Comparison of ENCODE assay signal across 8 cellular contexts in genomic region chr6:41039060-41039998, GRCh38. TPM values are rescaled to one million over a fixed set of nuclear protein-coding genes. Genes with fewer than 3 reads are reported as not detected.
DNase-seq lines count a peak whose midpoint lies in the region; ATAC-seq and TF ChIP-seq lines count a peak whose summit lies in the region.

TSS of gene UNC5CL (minus strand) at chr6:41039221. CDS start at chr6:41035074, 4,147 bp downstream.

- H3K4me2 ChIP-seq in neural cell (ENCODE audit: low read length): no peak within 1 kb of the TSS

- TF ChIP-seq CTCF in natural killer cell (IDR thresholded peaks at IDR 0.05): peak; percentile 71
- TF ChIP-seq CTCF in neural cell (IDR thresholded peaks at IDR 0.05; ENCODE audit: poor library complexity, severe bottlenecking): peak; percentile 44

- no peaks in the 10 kb centered on the region for H3K27me3 Mint-ChIP-seq in natural killer cell (ENCODE audit: low read depth in 2 of 2)
- H3K27me3 Mint-ChIP-seq in natural killer cell treated with Interleukin-12 subunit alpha and Interleukin-12 subunit beta and Interleukin-15 and Interleukin-18, amount 100 ng/mL, for 72 hours: no peaks in the 10 kb centered on the region

- no peaks in the 10 kb centered on the region for H3K9me2 ChIP-seq in neural cell (ENCODE audit: insufficient read depth, low read length)

- H3K4me3 Mint-ChIP-seq in natural killer cell: no peak within 1 kb of the TSS
- no peak within 1 kb of the TSS for H3K4me3 Mint-ChIP-seq in natural killer cell treated with Interleukin-12 subunit alpha and Interleukin-12 subunit beta and Interleukin-15 and Interleukin-18, amount 100 ng/mL, for 72 hours

- H3K27ac Mint-ChIP-seq in natural killer cell: no peak within 1 kb of the TSS
- H3K27ac Mint-ChIP-seq in natural killer cell treated with Interleukin-12 subunit alpha and Interleukin-12 subunit beta and Interleukin-15 and Interleukin-18, amount 100 ng/mL, for 72 hours: no peak within 1 kb of the TSS

- H3K36me3 Mint-ChIP-seq in natural killer cell: no peaks in the 10 kb centered on the region
- no peaks in the 10 kb centered on the region for H3K36me3 Mint-ChIP-seq in natural killer cell treated with Interleukin-12 subunit alpha and Interleukin-12 subunit beta and Interleukin-15 and Interleukin-18, amount 100 ng/mL, for 72 hours

- intact Hi-C loops in natural killer cell (cut with micrococcal nuclease): loop anchor here (5.0 kb wide), 1 partner anchor 1057 kb away; no protein-coding TSS in a partner anchor

- H3K9me3 ChIP-seq in neural cell (ENCODE audit: low read length): no peaks in the 10 kb centered on the region

- no peaks in the 10 kb centered on the region for H4K20me1 ChIP-seq in neural cell (ENCODE audit: insufficient read depth)

- no peak for DNase-seq in natural killer cell
- DNase-seq in natural killer cell treated with Interleukin-12 subunit alpha and Interleukin-12 subunit beta and Interleukin-15 and Interleukin-18, amount 100 ng/mL, for 72 hours (ENCODE audit: low spot score): no peak
- DNase-seq in NCI-H2171 (lab: John Stamatoyannopoulos, UW): peak; percentile 10
- peak; percentile 70 for DNase-seq in activated CD8-positive, alpha-beta memory T cell treated with anti-CD3 and anti-CD28 coated beads for 24 hours
- DNase-seq in epithelial cell of prostate (ENCODE audit: low read depth, low spot score): no peak

- H3K79me2 ChIP-seq in neural cell (replicated peaks; ENCODE audit: insufficient read depth, low read length): no peaks in the 10 kb centered on the region

- H3K9ac ChIP-seq in neural cell (ENCODE audit: low read length): no peak within 1 kb of the TSS

- H3K9me3 Mint-ChIP-seq in natural killer cell: no peaks in the 10 kb centered on the region
- H3K9me3 Mint-ChIP-seq in natural killer cell treated with Interleukin-12 subunit alpha and Interleukin-12 subunit beta and Interleukin-15 and Interleukin-18, amount 100 ng/mL, for 72 hours: no peaks in the 10 kb centered on the region

- ATAC-seq in natural killer cell (peak in 2 of 3 donors; percentile 67 to 75), GM18868 (IDR thresholded peaks at IDR 0.05; ENCODE audit: unreplicated experiment) (no peak), HG02759 (IDR thresholded peaks at IDR 0.05; ENCODE audit: unreplicated experiment) (no peak)
- ATAC-seq in natural killer cell treated with Interleukin-12 subunit alpha and Interleukin-12 subunit beta and Interleukin-15 and Interleukin-18, amount 100 ng/mL, for 72 hours: no peak

- TF ChIP-seq EP300 in neural cell (conservative IDR thresholded peaks at IDR 0.05; ENCODE audit: poor library complexity, severe bottlenecking): no peak

- H2AFZ ChIP-seq in neural cell (ENCODE audit: low read depth, low read length): no peak within 1 kb of the TSS

- no peaks in the 10 kb centered on the region for H3F3A ChIP-seq in neural cell (ENCODE audit: insufficient read depth, low read length, poor library complexity, severe bottlenecking)

- no peaks in the 10 kb centered on the region for H3K4me1 Mint-ChIP-seq in natural killer cell
- peaks cover 0 to 4% of the 10 kb centered on the region in 2 donors for H3K4me1 Mint-ChIP-seq in natural killer cell treated with Interleukin-12 subunit alpha and Interleukin-12 subunit beta and Interleukin-15 and Interleukin-18, amount 100 ng/mL, for 72 hours (ENCODE audit: low read depth in 2 of 2)

- no peak within 1 kb of the TSS for H3K4me3 ChIP-seq in neural cell (ENCODE audit: low read length)

- H3K36me3 ChIP-seq in neural cell (ENCODE audit: insufficient read depth, low read length): no peaks in the 10 kb centered on the region

- no peaks in the 10 kb centered on the region for H3K27me3 ChIP-seq in neural cell (ENCODE audit: insufficient read depth, low read depth, low read length)

- peak; percentile 26 for TF ChIP-seq RAD21 in neural cell (conservative IDR thresholded peaks at IDR 0.05)

- H3K27ac ChIP-seq in epithelial cell of prostate (peak within 1 kb of the TSS; percentile 66), neural cell (ENCODE audit: low read length) (no peak within 1 kb of the TSS)

TF ChIP-seq in neural cell, 6 proteins besides CTCF, POLR2A, EP300 and RAD21:
- TF ChIP-seq MXI1 (conservative IDR thresholded peaks at IDR 0.05; ENCODE audit: poor library complexity, severe bottlenecking): no peak
- TF ChIP-seq REST (IDR thresholded peaks at IDR 0.05; ENCODE audit: borderline replicate concordance): no peak
- no peak for TF ChIP-seq POLR2AphosphoS5 (IDR thresholded peaks at IDR 0.05)
- TF ChIP-seq SMC3 (conservative IDR thresholded peaks at IDR 0.05; ENCODE audit: poor library complexity): no peak
- no peak for TF ChIP-seq EZH2 (IDR thresholded peaks at IDR 0.05; ENCODE audit: borderline replicate concordance, insufficient read depth, low read length, poor library complexity, severe bottlenecking)
- TF ChIP-seq TAF1 (IDR thresholded peaks at IDR 0.05; ENCODE audit: low read depth): no peak

RNA-seq across cellular contexts. Expression of gene UNC5CL, which starts in this region (rescaled TPM):
- 1 to 10 TPM; 2.1 to 5.3 (median 4.4) TPM for total RNA-seq in natural killer cell
- total RNA-seq in natural killer cell treated with Interleukin-12 subunit alpha and Interleukin-12 subunit beta and Interleukin-15 and Interleukin-18, amount 100 ng/mL, for 72 hours: 1 to 10 TPM; 2.4 to 5.0 TPM
- 1.0 and 2.6 TPM in 2 replicates for polyA plus RNA-seq in neural cell
- 0.69 and 0.73 TPM in 2 replicates for polyA minus RNA-seq in neural cell

Comparison
In these comparisons a context has a peak if more than half of its experiments do, and no peak if none do; other contexts are left out.
1. ATAC-seq: peak in natural killer cell (2 of 3); none in natural killer cell treated with Interleukin-12 subunit alpha and Interleukin-12 subunit beta and Interleukin-15 and Interleukin-18, amount 100 ng/mL, for 72 hours (0 of 2), GM18868 (single experiment) and HG02759 (single experiment).
2. DNase-seq: peak in NCI-H2171 (single experiment) and activated CD8-positive, alpha-beta memory T cell treated with anti-CD3 and anti-CD28 coated beads for 24 hours (single experiment); none in natural killer cell (single experiment), natural killer cell treated with Interleukin-12 subunit alpha and Interleukin-12 subunit beta and Interleukin-15 and Interleukin-18, amount 100 ng/mL, for 72 hours (single experiment) and epithelial cell of prostate (single experiment).